Comparison of ENCODE assay signal across 9 cellular contexts in genomic region chr6:73514746-73515110, GRCh38. TPM values are rescaled to one million over a fixed set of nuclear protein-coding genes. Genes with fewer than 3 reads are reported as not detected.
DNase-seq lines count a peak whose midpoint lies in the region; ATAC-seq and TF ChIP-seq lines count a peak whose summit lies in the region.
"Had no signal": no experiment of that assay in that cellular context is flagged by ENCODE, and none has a peak within 500 bp of the region (broad histone marks: within the 10 kb centered on the region; RNA-seq: fewer than 3 reads in every experiment).

No MANE protein-coding gene starts in this region.

- H3K9me3 Mint-ChIP-seq in MCF 10A (ENCODE audit: unreplicated experiment): no peaks in the 10 kb centered on the region
- H3K9me3 Mint-ChIP-seq in endodermal cell: no peaks in the 10 kb centered on the region

- CTCF ChIA-PET in MCF 10A (lab: Yijun Ruan, JAX): interaction anchor here (0.6 to 6.5 kb wide), 12 partner anchors 13 to 221 kb away, joined by 3 to 108 read pairs (median 4); no protein-coding TSS in a partner anchor

- POLR2A ChIA-PET in MCF 10A (lab: Yijun Ruan, JAX): interaction anchor here (0.7 to 12.5 kb wide), 13 partner anchors 11 to 286 kb away, joined by 3 to 196 read pairs (median 9); partner anchors contain the start of genes MTO1 and SLC17A5

- H3K27me3 ChIP-seq in breast epithelium (no peaks in the 10 kb centered on the region), endodermal cell (ENCODE audit: control insufficient read depth, insufficient read depth, low read length, poor library complexity, severe bottlenecking) (no peaks in the 10 kb centered on the region), subcutaneous abdominal adipose tissue (ENCODE audit: control insufficient read depth in 5 of 5, insufficient read depth in 4 of 5, low read length in 5 of 5) (no peaks in the 10 kb centered on the region)

- no peaks in the 10 kb centered on the region for H3K9me3 ChIP-seq in breast epithelium
- no peaks in the 10 kb centered on the region for H3K9me3 ChIP-seq in endodermal cell (ENCODE audit: control insufficient read depth, low read length)
- no peaks in the 10 kb centered on the region for H3K9me3 ChIP-seq in subcutaneous abdominal adipose tissue (ENCODE audit: control insufficient read depth in 5 of 5, low read length in 5 of 5)

- H3K4me1 Mint-ChIP-seq in MCF 10A (ENCODE audit: insufficient read depth, unreplicated experiment): peaks cover 12% of the 10 kb centered on the region
- H3K4me1 Mint-ChIP-seq in endodermal cell: peaks cover 17% of the 10 kb centered on the region

- no peak for TF ChIP-seq POLR2A in breast epithelium (IDR thresholded peaks at IDR 0.05)

- H3K9ac ChIP-seq in endodermal cell (ENCODE audit: extremely low read depth, low read length, poor library complexity, severe bottlenecking): no peak overlapping the region
- H3K9ac ChIP-seq in subcutaneous abdominal adipose tissue (ENCODE audit: low read length in 5 of 5): peak overlapping the region in 2 of 5 donors; percentile 24 to 47

- no TSS peak for BruUV-seq in MCF 10A (replicated peaks; lab: Mats Ljungman, UMichigan)

- intact Hi-C loops in MCF 10A (cut with micrococcal nuclease) (loop anchor here (1.0 kb wide), 2 partner anchors 96 to 138 kb away; no protein-coding TSS in a partner anchor), breast epithelium (cut with DNase I; ENCODE audit: low total_unique reads) (no loop called here)

- H3K4me3 ChIP-seq in breast epithelium (no peak overlapping the region), endodermal cell (ENCODE audit: low read length) (no peak overlapping the region), subcutaneous abdominal adipose tissue (ENCODE audit: low read depth in 1 of 5, low read length in 5 of 5) (no peak overlapping the region)

- no peaks in the 10 kb centered on the region for H3K4me1 ChIP-seq in breast epithelium
- H3K4me1 ChIP-seq in endodermal cell (ENCODE audit: control insufficient read depth, insufficient read depth, low read length): no peaks in the 10 kb centered on the region
- H3K4me1 ChIP-seq in subcutaneous abdominal adipose tissue (ENCODE audit: control insufficient read depth in 5 of 5, insufficient read depth in 5 of 5, low read length in 5 of 5): peaks cover 4 to 42% (median 37%) of the 10 kb centered on the region in 5 donors

- WGBS in endodermal cell (ENCODE audit: insufficient coverage in 1 of 2, insufficient read length in 1 of 2), 2 experiments: 62% methylated on average over 3 of the region's 3 CpGs; no CpG with 5 or more reads in 1 of the 2 experiments

- H3K36me3 Mint-ChIP-seq in MCF 10A (ENCODE audit: insufficient read depth, unreplicated experiment) (peaks cover 81% of the 10 kb centered on the region), endodermal cell (ENCODE audit: low read depth) (peaks cover 42% of the 10 kb centered on the region)

- no peak for ATAC-seq in HG02938 (IDR thresholded peaks at IDR 0.05; ENCODE audit: unreplicated experiment)

- H3K27ac Mint-ChIP-seq in MCF 10A (ENCODE audit: low read depth, unreplicated experiment): peak overlapping the region; percentile 63
- H3K27ac Mint-ChIP-seq in endodermal cell: peak overlapping the region; percentile 56

- no peak overlapping the region for H3K4me3 Mint-ChIP-seq in MCF 10A (ENCODE audit: unreplicated experiment)
- H3K4me3 Mint-ChIP-seq in endodermal cell: no peak overlapping the region

- H3K27me3 Mint-ChIP-seq in MCF 10A (ENCODE audit: insufficient read depth, unreplicated experiment) (no peaks in the 10 kb centered on the region), endodermal cell (ENCODE audit: insufficient read depth) (no peaks in the 10 kb centered on the region)

- H3K36me3 ChIP-seq in breast epithelium (no peaks in the 10 kb centered on the region), endodermal cell (ENCODE audit: control insufficient read depth, insufficient read depth, low read length) (peaks cover 47% of the 10 kb centered on the region), subcutaneous abdominal adipose tissue (ENCODE audit: control insufficient read depth in 5 of 5, insufficient read depth in 5 of 5, low read length in 5 of 5) (peaks cover 21 to 47% (median 46%) of the 10 kb centered on the region in 5 donors)

- TF ChIP-seq CTCF in MCF 10A (IDR thresholded peaks at IDR 0.05; ENCODE audit: unreplicated experiment): no peak
- no peak for TF ChIP-seq CTCF in breast epithelium (IDR thresholded peaks at IDR 0.05)
- no peak for TF ChIP-seq CTCF in endodermal cell (conservative IDR thresholded peaks at IDR 0.05)

- H3K27ac ChIP-seq in breast epithelium (peak overlapping the region in 1 of 2 donors; percentile 40), endodermal cell (ENCODE audit: low read depth, low read length) (no peak overlapping the region), subcutaneous abdominal adipose tissue (ENCODE audit: low read depth, low read length) (peak overlapping the region; percentile 32)

- DNase-seq in MCF 10A (ENCODE audit: unreplicated experiment): peak; percentile 35
- DNase-seq in breast epithelium (ENCODE audit: low spot score in 2 of 2): no peak
- peak; percentile 57 for DNase-seq in OCI-M1 (lab: John Stamatoyannopoulos, UW)
- peak; percentile 77 for DNase-seq in endodermal cell
- DNase-seq in GDM1 (lab: John Stamatoyannopoulos, UW): no peak
- DNase-seq in NOMO-1 (lab: John Stamatoyannopoulos, UW; ENCODE audit: unreplicated experiment in 2 of 2): no peak
- DNase-seq: NCI-H187 had no signal

RNA-seq across cellular contexts. Expression of gene EEF1A1, which starts 6.1 kb away (rescaled TPM):
- 13,507 and 14,346 TPM in 2 replicates for total RNA-seq in MCF 10A (2022)
- over 10,000 TPM; 12,629 to 16,405 (median 13,038) TPM for total RNA-seq in breast epithelium
- total RNA-seq in endodermal cell: over 10,000 TPM in 1 of 2 donors, 1,000 to 10,000 TPM in 1; 8,118 to 11,075 TPM
- 8,040 TPM for polyA plus RNA-seq in endodermal cell (2013, experiment 1 of 2)
- polyA plus RNA-seq in endodermal cell (2013, experiment 2 of 2): 7,552 TPM

RNA-seq across cellular contexts. Expression of gene MTO1, which starts 53.2 kb away (rescaled TPM):
- total RNA-seq in MCF 10A (2022): 50.8 and 51.4 TPM in 2 replicates
- total RNA-seq in breast epithelium: 10 to 100 TPM; 17.4 to 40.8 (median 34.4) TPM
- 10 to 100 TPM; 21.5 to 26.7 TPM for total RNA-seq in endodermal cell
- polyA plus RNA-seq in endodermal cell (2013, experiment 1 of 2): 25.0 TPM
- 18.9 TPM for polyA plus RNA-seq in endodermal cell (2013, experiment 2 of 2)

Comparison
In these comparisons a context has a peak if more than half of its experiments do, and no peak if none do; other contexts are left out.
1. DNase-seq: peak in MCF 10A (single experiment), OCI-M1 (single experiment) and endodermal cell (single experiment); none in breast epithelium (0 of 2), GDM1 (single experiment) and NOMO-1 (0 of 2).